2 cellular contexts compared by ENCODE assay signal in the genomic region with DNA sequence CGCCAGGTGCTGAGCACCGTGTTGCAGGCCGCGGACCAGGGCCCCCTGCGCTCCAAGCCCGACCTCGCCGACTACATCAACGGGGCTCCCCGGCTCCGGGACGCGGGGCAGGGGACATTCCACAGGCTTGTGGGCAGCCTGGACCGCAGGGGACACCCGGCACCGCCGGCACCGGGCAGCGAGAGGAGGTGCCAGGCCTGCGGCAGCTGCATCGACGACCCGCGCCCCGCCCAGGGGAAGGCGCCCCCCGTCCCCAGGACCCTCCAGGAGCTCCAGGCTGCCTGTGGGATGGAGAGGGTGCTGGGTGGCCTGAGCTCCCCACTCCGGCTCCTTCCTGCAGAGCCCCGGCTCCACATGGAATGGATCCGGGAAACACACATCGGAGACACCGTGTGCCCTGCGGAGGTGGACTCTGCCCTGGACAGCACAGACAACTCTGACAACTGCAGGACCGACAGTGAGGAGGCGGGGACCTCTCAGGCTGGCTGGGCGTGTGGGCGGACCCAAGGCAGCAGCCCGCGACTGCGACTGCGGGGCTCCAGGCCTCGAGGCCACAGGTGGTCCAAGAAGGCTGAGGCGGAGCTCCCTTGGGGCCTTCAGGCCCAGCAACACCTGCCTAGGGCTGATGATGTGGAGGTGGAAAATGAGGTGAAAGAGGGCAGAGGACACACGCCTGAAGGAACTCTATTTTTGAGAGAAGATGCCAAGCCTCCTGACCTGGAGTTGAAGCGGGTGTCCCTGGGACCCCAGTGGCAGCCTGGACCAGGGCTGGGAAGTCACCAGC.
A peak's percentile ranks its signal among the peaks of the same experiment; 100 is the strongest.
TF ChIP-seq lines count a peak whose summit lies in the region.

No MANE protein-coding gene starts in this region.

TF ChIP-seq in HEK293, 187 proteins besides CTCF, POLR2A, EP300 and RAD21:
- TF ChIP-seq ZFHX2 (tag by site-specific recombination; conservative IDR thresholded peaks at IDR 0.05) (peak; percentile 51), ZNF157 (tag by site-specific recombination; IDR thresholded peaks at IDR 0.05) (no peak), GFI1B (tag by site-specific recombination; IDR thresholded peaks at IDR 0.05) (no peak), EGR2 (tag by site-specific recombination; IDR thresholded peaks at IDR 0.05; ENCODE audit: low read depth) (peak; percentile 31; the same call in 1 of the 2 replicates), ZNF416 (tag by site-specific recombination; IDR thresholded peaks at IDR 0.05) (no peak)
- TF ChIP-seq, protein P1, sequence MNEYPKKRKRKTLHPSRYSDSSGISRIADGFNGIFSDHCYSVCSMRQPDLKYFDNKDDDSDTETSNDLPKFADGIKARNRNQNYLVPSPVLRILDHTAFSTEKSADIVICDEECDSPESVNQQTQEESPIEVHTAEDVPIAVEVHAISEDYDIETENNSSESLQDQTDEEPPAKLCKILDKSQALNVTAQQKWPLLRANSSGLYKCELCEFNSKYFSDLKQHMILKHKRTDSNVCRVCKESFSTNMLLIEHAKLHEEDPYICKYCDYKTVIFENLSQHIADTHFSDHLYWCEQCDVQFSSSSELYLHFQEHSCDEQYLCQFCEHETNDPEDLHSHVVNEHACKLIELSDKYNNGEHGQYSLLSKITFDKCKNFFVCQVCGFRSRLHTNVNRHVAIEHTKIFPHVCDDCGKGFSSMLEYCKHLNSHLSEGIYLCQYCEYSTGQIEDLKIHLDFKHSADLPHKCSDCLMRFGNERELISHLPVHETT (tag by site-specific recombination; IDR thresholded peaks at IDR 0.05) = no peak

TF ChIP-seq in SK-N-SH, 30 proteins besides CTCF, POLR2A, EP300 and RAD21 (continued from another document):
- TF ChIP-seq, protein P2, sequence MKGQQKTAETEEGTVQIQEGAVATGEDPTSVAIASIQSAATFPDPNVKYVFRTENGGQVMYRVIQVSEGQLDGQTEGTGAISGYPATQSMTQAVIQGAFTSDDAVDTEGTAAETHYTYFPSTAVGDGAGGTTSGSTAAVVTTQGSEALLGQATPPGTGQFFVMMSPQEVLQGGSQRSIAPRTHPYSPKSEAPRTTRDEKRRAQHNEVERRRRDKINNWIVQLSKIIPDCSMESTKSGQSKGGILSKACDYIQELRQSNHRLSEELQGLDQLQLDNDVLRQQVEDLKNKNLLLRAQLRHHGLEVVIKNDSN (IDR thresholded peaks at IDR 0.05; ENCODE audit: borderline replicate concordance, low read depth) = no peak
